6 cellular contexts compared by ENCODE assay signal in genomic region chr10:43328810-43329209, GRCh38. TPM values are rescaled to one million over a fixed set of nuclear protein-coding genes. Genes with fewer than 3 reads are reported as not detected.
"Had no signal": no experiment of that assay in that cellular context is flagged by ENCODE, and none has a peak within 500 bp of the region (broad histone marks: within the 10 kb centered on the region; RNA-seq: fewer than 3 reads in every experiment).

No MANE protein-coding gene starts in this region.

RNA-seq across cellular contexts. Expression of gene FXYD4, which starts 42.6 kb away (rescaled TPM):
- total RNA-seq: GM23338, H1, H9, HT-29, IMR-90, K562 had no signal
- polyA plus RNA-seq: GM23338, H1, IMR-90, K562 had no signal
